Comparison of ENCODE assay signal across 8 cellular contexts in genomic region chr9:18442629-18443491, GRCh38. TPM values are rescaled to one million over a fixed set of nuclear protein-coding genes. Genes with fewer than 3 reads are reported as not detected.
DNase-seq lines count a peak whose midpoint lies in the region; ATAC-seq and TF ChIP-seq lines count a peak whose summit lies in the region.

No MANE protein-coding gene starts in this region.

- CTCF ChIA-PET in OCI-LY7 (lab: Charles Lee; ENCODE audit: unreplicated experiment), result no interaction called here

- no peak for TF ChIP-seq POLR2A in vagina (IDR thresholded peaks at IDR 0.05)

- H3K4me1 ChIP-seq in DOHH2 (ENCODE audit: control insufficient read depth, low read length), result no peaks in the 10 kb centered on the region
- H3K4me1 ChIP-seq in OCI-LY7 (ENCODE audit: insufficient read depth, low read length, poor library complexity, severe bottlenecking), result no peaks in the 10 kb centered on the region
- peaks cover 7% of the 10 kb centered on the region for H3K4me1 ChIP-seq in foreskin keratinocyte
- peaks cover 29% of the 10 kb centered on the region for H3K4me1 ChIP-seq in vagina

- H3K4me3 ChIP-seq in DOHH2 (ENCODE audit: low read length) (no peak overlapping the region), OCI-LY7 (ENCODE audit: low read depth, low read length, poor library complexity, severe bottlenecking) (no peak overlapping the region), vagina (no peak overlapping the region)

- H3K9me3 ChIP-seq in DOHH2 (ENCODE audit: control insufficient read depth, insufficient read depth, low read length) (no peaks in the 10 kb centered on the region), OCI-LY7 (ENCODE audit: low read length) (no peaks in the 10 kb centered on the region), vagina (no peaks in the 10 kb centered on the region)

- no TSS peak for BruUV-seq in OCI-LY7 (replicated peaks; lab: Mats Ljungman, UMichigan)

- intact Hi-C loops in OCI-LY7 (cut with micrococcal nuclease; ENCODE audit: unreplicated experiment) (loop anchor here (2.0 to 10.0 kb wide), 3 partner anchors 128 to 632 kb away; no protein-coding TSS in a partner anchor), vagina (cut with DNase I) (no loop called here)

- H3K9me2 ChIP-seq in DOHH2 (replicated peaks; ENCODE audit: control insufficient read depth, low read length), result no peaks in the 10 kb centered on the region
- H3K9me2 ChIP-seq in OCI-LY7 (ENCODE audit: insufficient read depth, low read length), result no peaks in the 10 kb centered on the region

- peak; percentile 67 for DNase-seq in HPDE6-E6E7 (ENCODE audit: extremely low spot score)
- peak; percentile 70 for DNase-seq in OCI-LY7 (ENCODE audit: low spot score)
- DNase-seq in activated T-cell treated with anti-CD3 and anti-CD28 coated beads, Interleukin-2, amount 50 U/mL, for 72 hours, result peak; percentile 45 to 62
- peak in 1 of 2 donors; percentile 72 for DNase-seq in foreskin keratinocyte
- DNase-seq in osteocyte (ENCODE audit: extremely low spot score, unreplicated experiment), result peak; percentile 88
- DNase-seq in vagina (ENCODE audit: extremely low spot score in 2 of 2), result no peak

- H3K79me2 ChIP-seq in DOHH2 (ENCODE audit: control insufficient read depth, low read length) (no peaks in the 10 kb centered on the region), OCI-LY7 (ENCODE audit: insufficient read depth, low read depth, low read length) (no peaks in the 10 kb centered on the region)

- no peak overlapping the region for H3K27ac Mint-ChIP-seq in activated T-cell treated with anti-CD3 and anti-CD28 coated beads, Interleukin-2, amount 50 U/mL, for 72 hours
- no peak overlapping the region for H3K27ac Mint-ChIP-seq in osteocyte (ENCODE audit: unreplicated experiment)

- no peaks in the 10 kb centered on the region for H3F3A ChIP-seq in DOHH2 (ENCODE audit: control insufficient read depth, insufficient read depth)

- H3K27me3 Mint-ChIP-seq in activated T-cell treated with anti-CD3 and anti-CD28 coated beads, Interleukin-2, amount 50 U/mL, for 72 hours (ENCODE audit: low read depth), result peaks cover 14% of the 10 kb centered on the region
- no peaks in the 10 kb centered on the region for H3K27me3 Mint-ChIP-seq in osteocyte (ENCODE audit: unreplicated experiment)

- ATAC-seq in GM21526 (IDR thresholded peaks at IDR 0.05; ENCODE audit: low FRiP score, unreplicated experiment) (peak; percentile 87), foreskin keratinocyte (peak; percentile 96)
- ATAC-seq in activated T-cell treated with anti-CD3 and anti-CD28 coated beads, Interleukin-2, amount 50 U/mL, for 72 hours (replicated peaks in 1 of 2), result peak; percentile 75 to 85

- no peak overlapping the region for H3K4me3 Mint-ChIP-seq in activated T-cell treated with anti-CD3 and anti-CD28 coated beads, Interleukin-2, amount 50 U/mL, for 72 hours
- H3K4me3 Mint-ChIP-seq in osteocyte (ENCODE audit: unreplicated experiment), result no peak overlapping the region

- no peaks in the 10 kb centered on the region for H3K36me3 Mint-ChIP-seq in activated T-cell treated with anti-CD3 and anti-CD28 coated beads, Interleukin-2, amount 50 U/mL, for 72 hours (ENCODE audit: insufficient read depth in 2 of 2)
- H3K36me3 Mint-ChIP-seq in osteocyte (ENCODE audit: unreplicated experiment), result no peaks in the 10 kb centered on the region

- H3K9me3 Mint-ChIP-seq in activated T-cell treated with anti-CD3 and anti-CD28 coated beads, Interleukin-2, amount 50 U/mL, for 72 hours, result no peaks in the 10 kb centered on the region
- no peaks in the 10 kb centered on the region for H3K9me3 Mint-ChIP-seq in osteocyte (ENCODE audit: unreplicated experiment)

- no peaks in the 10 kb centered on the region for H4K20me1 ChIP-seq in DOHH2 (ENCODE audit: control insufficient read depth, insufficient read depth, low read depth, low read length)
- no peaks in the 10 kb centered on the region for H4K20me1 ChIP-seq in OCI-LY7 (ENCODE audit: insufficient read depth, low read length)

- H3K27me3 ChIP-seq in DOHH2 (ENCODE audit: control insufficient read depth, low read length) (no peaks in the 10 kb centered on the region), foreskin keratinocyte (no peaks in the 10 kb centered on the region), vagina (no peaks in the 10 kb centered on the region)

- POLR2A ChIA-PET in OCI-LY7 (lab: Charles Lee), result interaction anchor here (0.6 to 1.1 kb wide), 5 partner anchors 10 to 909 kb away, joined by 3 to 11 read pairs (median 3); no protein-coding TSS in a partner anchor

- TF ChIP-seq CTCF in DOHH2 (IDR thresholded peaks at IDR 0.05; ENCODE audit: low read depth, low read length, poor library complexity, severe bottlenecking) (peak; percentile 91), OCI-LY7 (conservative IDR thresholded peaks at IDR 0.05; ENCODE audit: low read length) (peak; percentile 98), foreskin keratinocyte (conservative IDR thresholded peaks at IDR 0.05) (peak; percentile 94), osteocyte (IDR thresholded peaks at IDR 0.05) (peak; percentile 97), vagina (IDR thresholded peaks at IDR 0.05) (peak; percentile 64 to 74 (median 70))

- no peaks in the 10 kb centered on the region for H3K4me1 Mint-ChIP-seq in activated T-cell treated with anti-CD3 and anti-CD28 coated beads, Interleukin-2, amount 50 U/mL, for 72 hours (ENCODE audit: low read depth)
- H3K4me1 Mint-ChIP-seq in osteocyte (ENCODE audit: unreplicated experiment), result peaks cover 31% of the 10 kb centered on the region

- H3K36me3 ChIP-seq in DOHH2 (ENCODE audit: control insufficient read depth, low read length) (no peaks in the 10 kb centered on the region), OCI-LY7 (ENCODE audit: insufficient read depth, low read length) (no peaks in the 10 kb centered on the region), vagina (no peaks in the 10 kb centered on the region)

- H3K27ac ChIP-seq in DOHH2 (ENCODE audit: low read depth, low read length), result no peak overlapping the region
- H3K27ac ChIP-seq in OCI-LY7 (ENCODE audit: low read depth, low read length, poor library complexity, severe bottlenecking), result no peak overlapping the region
- no peak overlapping the region for H3K27ac ChIP-seq in foreskin keratinocyte
- H3K27ac ChIP-seq in vagina, result peak overlapping the region; percentile 2

- no peak overlapping the region for H2AFZ ChIP-seq in OCI-LY7 (ENCODE audit: low read length)

- H3K4me2 ChIP-seq in DOHH2 (ENCODE audit: low read length) (no peak overlapping the region), OCI-LY7 (ENCODE audit: low read length) (no peak overlapping the region)

RNA-seq across cellular contexts. Expression of gene ADAMTSL1, which starts 31.1 kb away (rescaled TPM):
- total RNA-seq in OCI-LY7 (2014; rRNA removed; shearing (Covaris generic)), result not detected in 2 replicates
- not detected in 2 replicates for total RNA-seq in OCI-LY7 (2022)
- total RNA-seq in activated T-cell treated with anti-CD3 and anti-CD28 coated beads, Interleukin-2, amount 50 U/mL, for 72 hours, result not detected
- 0.44 and 3.7 TPM in 2 replicates for total RNA-seq in foreskin keratinocyte
- polyA plus RNA-seq in foreskin keratinocyte, result 0.22 and 1.7 TPM in 2 replicates
- total RNA-seq in osteocyte, result 1.2 and 1.5 TPM in 2 replicates
- 8.1 TPM for total RNA-seq in vagina

Comparison
In these comparisons a context has a peak if more than half of its experiments do, and no peak if none do; other contexts are left out.
1. DNase-seq: peak in HPDE6-E6E7 (single experiment), OCI-LY7 (single experiment), activated T-cell treated with anti-CD3 and anti-CD28 coated beads, Interleukin-2, amount 50 U/mL, for 72 hours (2 of 2) and osteocyte (single experiment); none in vagina (0 of 2).
2. Peak in every context shown above with its lines, with median percentiles within 50 percentile points of each other: CTCF ChIP-seq and ATAC-seq.